9 cellular contexts compared by ENCODE assay signal in the genomic region with DNA sequence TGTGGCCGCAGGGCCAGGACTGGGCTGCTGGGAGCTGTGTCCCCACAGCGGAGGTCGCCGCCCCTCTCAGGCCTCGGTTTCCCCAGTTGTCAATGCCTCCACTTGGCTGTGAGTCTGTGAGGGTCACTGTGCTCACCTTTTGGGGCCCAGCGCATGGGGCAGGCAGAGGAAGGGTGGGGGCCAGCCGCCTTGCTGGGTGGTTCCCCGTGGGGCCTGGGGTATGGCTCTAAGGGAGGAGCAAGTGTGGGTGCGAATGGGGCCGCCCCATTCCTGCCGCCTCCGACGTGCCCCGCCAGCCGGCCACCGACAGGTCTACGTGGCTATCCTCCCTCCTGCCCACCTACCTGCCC. TPM values are rescaled to one million over a fixed set of nuclear protein-coding genes. Genes with fewer than 3 reads are reported as not detected.
DNase-seq lines count a peak whose midpoint lies in the region; ATAC-seq and TF ChIP-seq lines count a peak whose summit lies in the region.
"Had no signal": no experiment of that assay in that cellular context is flagged by ENCODE, and none has a peak within 500 bp of the region (broad histone marks: within the 10 kb centered on the region; RNA-seq: fewer than 3 reads in every experiment).

No MANE protein-coding gene starts in this region.

- H3K36me3 ChIP-seq in DOHH2 (ENCODE audit: control insufficient read depth, low read length) (peaks cover under 1% of the 10 kb centered on the region; the same call in 1 of the 2 replicates), gastrocnemius medialis (no peaks in the 10 kb centered on the region)

- peak overlapping the region; percentile 39; the same call in 1 of the 2 replicates for H3K4me3 ChIP-seq in DOHH2 (ENCODE audit: low read length)
- peak overlapping the region; percentile 58 for H3K4me3 ChIP-seq in fibroblast of villous mesenchyme (ENCODE audit: low read depth, low read length)
- peak overlapping the region; percentile 51 to 66 (median 60) for H3K4me3 ChIP-seq in gastrocnemius medialis

- no peak for TF ChIP-seq POLR2A in gastrocnemius medialis (IDR thresholded peaks at IDR 0.05)

- H3K9me3 ChIP-seq in DOHH2 (ENCODE audit: control insufficient read depth, insufficient read depth, low read length) (no peaks in the 10 kb centered on the region), gastrocnemius medialis (no peaks in the 10 kb centered on the region)

- peaks cover 5% of the 10 kb centered on the region for H3K79me2 ChIP-seq in DOHH2 (ENCODE audit: control insufficient read depth, low read length)

- DNase-seq in T-cell (no peak), fibroblast of villous mesenchyme (ENCODE audit: low read depth) (no peak), gastrocnemius medialis (no peak)
- no peak for DNase-seq in activated CD4-positive, CD25-positive, alpha-beta regulatory T cell treated with anti-CD3 and anti-CD28 coated beads, Interleukin-2, amount 50 U/mL, for 72 hours

- peak overlapping the region; percentile 79 to 84 (median 80) for H3K4me3 Mint-ChIP-seq in T-cell

- H3K27me3 Mint-ChIP-seq in T-cell = no peaks in the 10 kb centered on the region

- H3F3A ChIP-seq in DOHH2 (ENCODE audit: control insufficient read depth, insufficient read depth) = no peaks in the 10 kb centered on the region; the same call in 1 of the 2 replicates

- POLR2A ChIA-PET in T-cell (lab: Charles Lee) = no interaction called here

- no peaks in the 10 kb centered on the region for H3K9me2 ChIP-seq in DOHH2 (replicated peaks; ENCODE audit: control insufficient read depth, low read length)

- H4K20me1 ChIP-seq in DOHH2 (ENCODE audit: control insufficient read depth, insufficient read depth, low read depth, low read length) = peaks cover 2% of the 10 kb centered on the region; the same call in 1 of the 2 replicates

- peaks cover 31% of the 10 kb centered on the region for H3K4me1 ChIP-seq in DOHH2 (ENCODE audit: control insufficient read depth, low read length)
- H3K4me1 ChIP-seq in gastrocnemius medialis = peaks cover 4 to 16% of the 10 kb centered on the region in 2 donors

- H3K27me3 ChIP-seq in DOHH2 (ENCODE audit: control insufficient read depth, low read length) (peaks cover 2% of the 10 kb centered on the region; the same call in 1 of the 2 replicates), gastrocnemius medialis (no peaks in the 10 kb centered on the region)

- in situ Hi-C loops in gastrocnemius medialis (cut with MboI; ENCODE audit: low sequenced_read_pairs in 4 of 4) = no loop called here

- H3K9me3 Mint-ChIP-seq in T-cell = no peaks in the 10 kb centered on the region

- intact Hi-C loops in gastrocnemius medialis (cut with DNase I; ENCODE audit: low total_unique reads) = loop anchor here (1.0 kb wide), 1 partner anchor 67 kb away; the partner anchor contains the start of gene BSG

- ATAC-seq in T-cell (replicated peaks in 1 of 4) = no peak
- no peak for ATAC-seq in gastrocnemius medialis
- ATAC-seq in HG03354 (IDR thresholded peaks at IDR 0.05; ENCODE audit: poor library complexity, severe bottlenecking, unreplicated experiment) = no peak
- ATAC-seq in GM21786 (IDR thresholded peaks at IDR 0.05; ENCODE audit: unreplicated experiment) = no peak
- no peak for ATAC-seq in HG03442 (IDR thresholded peaks at IDR 0.05; ENCODE audit: unreplicated experiment)

- H3K36me3 Mint-ChIP-seq in T-cell = no peaks in the 10 kb centered on the region

- TF ChIP-seq CTCF in DOHH2 (IDR thresholded peaks at IDR 0.05; ENCODE audit: low read depth, low read length, poor library complexity, severe bottlenecking) (no peak), fibroblast of villous mesenchyme (IDR thresholded peaks at IDR 0.05; ENCODE audit: insufficient read depth, low read depth, low read length) (no peak), gastrocnemius medialis (IDR thresholded peaks at IDR 0.05 in 4 of 5, conservative IDR thresholded peaks at IDR 0.05 in 1 of 5) (no peak)

- H3K4me1 Mint-ChIP-seq in T-cell = peaks cover 9 to 19% (median 11%) of the 10 kb centered on the region in 3 donors

- CTCF ChIA-PET in T-cell (lab: Charles Lee) = no interaction called here

- H3K27ac Mint-ChIP-seq in T-cell = peak overlapping the region; percentile 87 to 89

- H3K27ac ChIP-seq in DOHH2 (ENCODE audit: low read depth, low read length) (no peak overlapping the region), gastrocnemius medialis (peak overlapping the region in 2 of 4 donors; percentile 26 to 61)

- H3K4me2 ChIP-seq in DOHH2 (ENCODE audit: low read length) = peak overlapping the region; percentile 69

RNA-seq across cellular contexts. Expression of gene FGF22, which starts 0.8 kb away (rescaled TPM):
- 1 to 10 TPM in 3 of 5 donors, under 1 TPM in 2; 0.35 to 3.9 (median 2.8) TPM for total RNA-seq in T-cell
- not detected in 2 replicates for total RNA-seq in fibroblast of villous mesenchyme
- total RNA-seq in gastrocnemius medialis = not detected

RNA-seq across cellular contexts. Expression of gene POLRMT, which starts 5.5 kb away (rescaled TPM):
- total RNA-seq in T-cell (100 to 1,000 TPM in 3 of 5 donors, 10 to 100 TPM in 2; 61.3 to 118 (median 103) TPM), fibroblast of villous mesenchyme (23.2 and 25.5 TPM in 2 replicates), gastrocnemius medialis (10 to 100 TPM; 43.9 to 83.4 (median 73.8) TPM)

RNA-seq across cellular contexts. Expression of gene RNF126, which starts 24.1 kb away (rescaled TPM):
- total RNA-seq in T-cell = 100 to 1,000 TPM in 4 of 5 donors, 10 to 100 TPM in 1; 98.8 to 139 (median 118) TPM
- 30.7 and 50.3 TPM in 2 replicates for total RNA-seq in fibroblast of villous mesenchyme
- total RNA-seq in gastrocnemius medialis = 100 to 1,000 TPM in 3 of 4 donors, 10 to 100 TPM in 1; 72.3 to 148 (median 129) TPM

RNA-seq across cellular contexts. Expression of gene FSTL3, which starts 37.3 kb away (rescaled TPM):
- 1 to 10 TPM; 2.0 to 5.3 (median 4.1) TPM for total RNA-seq in T-cell
- 49.2 and 83.1 TPM in 2 replicates for total RNA-seq in fibroblast of villous mesenchyme
- total RNA-seq in gastrocnemius medialis = 10 to 100 TPM in 3 of 4 donors, 1 to 10 TPM in 1; 7.5 to 20.1 (median 15.9) TPM

RNA-seq across cellular contexts. Expression of gene HCN2, which starts 49.2 kb away (rescaled TPM):
- total RNA-seq in T-cell = 1 to 10 TPM in 4 of 5 donors, under 1 TPM in 1; 0.93 to 4.4 (median 3.6) TPM
- total RNA-seq in fibroblast of villous mesenchyme = 0.32 and 0.86 TPM in 2 replicates
- total RNA-seq in gastrocnemius medialis = under 1 TPM in 1 of 4 donors, not detected in 3; 0.10 TPM
- total RNA-seq: ureter had no signal
